Comparison of ENCODE assay signal across 21 cellular contexts in the genomic region with DNA sequence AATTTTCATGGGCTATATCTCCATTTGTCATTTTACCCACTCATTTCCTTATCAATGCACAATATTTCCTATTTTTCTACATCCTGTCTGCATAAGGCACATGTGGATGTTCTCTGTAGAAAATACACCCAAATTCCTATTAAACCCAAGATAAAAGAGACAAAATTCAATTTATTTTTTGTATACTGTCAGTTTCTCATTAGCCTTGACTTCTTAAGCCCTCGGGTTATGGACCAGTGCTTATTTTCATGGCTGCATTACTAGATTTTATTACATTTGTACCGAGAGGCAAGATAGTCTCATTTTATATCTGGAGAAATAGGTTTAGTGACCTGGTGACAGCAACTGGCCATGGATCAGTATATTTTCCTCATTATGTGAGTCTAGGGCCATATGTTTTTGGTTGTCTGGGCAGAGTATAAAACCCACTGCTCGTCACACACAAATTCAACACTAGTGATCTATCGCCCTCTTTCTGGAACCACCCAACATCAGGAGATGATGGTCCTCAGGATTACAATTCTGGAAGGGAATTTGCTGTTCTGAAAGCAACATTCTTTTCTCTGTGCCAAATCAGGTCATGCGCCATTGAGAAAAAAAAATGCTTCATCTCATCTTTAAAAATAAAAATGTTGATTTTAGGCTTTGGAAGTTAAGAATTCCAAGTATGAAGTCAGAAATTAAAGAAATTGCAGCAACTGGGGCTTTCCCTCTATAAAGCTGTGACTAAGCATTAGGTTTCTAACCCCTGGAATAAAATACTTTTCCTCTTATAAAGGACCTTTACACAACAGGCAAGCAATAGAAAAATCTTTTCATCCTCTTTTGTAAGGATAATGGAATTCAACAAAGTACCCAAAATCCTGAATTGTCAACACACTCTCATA.
A peak's percentile ranks its signal among the peaks of the same experiment; 100 is the strongest.
DNase-seq lines count a peak whose midpoint lies in the region; TF ChIP-seq lines count a peak whose summit lies in the region.
"Had no signal": no experiment of that assay in that cellular context is flagged by ENCODE, and none has a peak within 500 bp of the region (broad histone marks: within the 10 kb centered on the region; RNA-seq: fewer than 3 reads in every experiment).

No MANE protein-coding gene starts in this region.

- H3F3A ChIP-seq in PC-9 (ENCODE audit: insufficient read depth, low read depth) = no peaks in the 10 kb centered on the region

- no peaks in the 10 kb centered on the region for H4K20me1 ChIP-seq in PC-9 (ENCODE audit: insufficient read depth)

- no peak for TF ChIP-seq POLR2A in adrenal gland (IDR thresholded peaks at IDR 0.05)

- POLR2A ChIA-PET in PC-9 (lab: Charles Lee; ENCODE audit: unreplicated experiment) = no interaction called here

- CTCF ChIA-PET in PC-9 (lab: Charles Lee) = no interaction called here

- H2AFZ ChIP-seq in PC-9 = no peak overlapping the region

- H3K9me2 ChIP-seq in PC-9 (ENCODE audit: insufficient read depth) = no peaks in the 10 kb centered on the region

- H3K79me2 ChIP-seq in PC-9 (ENCODE audit: low read depth) = no peaks in the 10 kb centered on the region

- no peaks in the 10 kb centered on the region for H3K9me3 ChIP-seq in PC-9 (ENCODE audit: insufficient read depth, low read depth)
- H3K9me3 ChIP-seq in adrenal gland (replicated peaks in 1 of 3) = no peaks in the 10 kb centered on the region
- H3K9me3 ChIP-seq: mucosa of descending colon, upper lobe of left lung had no signal

- H3K4me1 ChIP-seq in PC-9 (replicated peaks; ENCODE audit: insufficient read depth) (no peaks in the 10 kb centered on the region), adrenal gland (replicated peaks in 1 of 2) (no peaks in the 10 kb centered on the region)
- H3K4me1 ChIP-seq: upper lobe of left lung had no signal

- no peak overlapping the region for H3K27ac ChIP-seq in PC-9
- H3K27ac ChIP-seq in adrenal gland = no peak overlapping the region
- H3K27ac ChIP-seq: skin epidermis, upper lobe of left lung had no signal

- H3K4me3 ChIP-seq in fibroblast of the aortic adventitia (ENCODE audit: low read depth, low read length) (no peak overlapping the region), skeletal muscle cell (ENCODE audit: low read depth, low read length) (no peak overlapping the region), PC-9 (no peak overlapping the region), adrenal gland (no peak overlapping the region)
- H3K4me3 ChIP-seq: mucosa of descending colon, skin epidermis, upper lobe of left lung had no signal

- no peak overlapping the region for H3K4me2 ChIP-seq in PC-9

- no peak for TF ChIP-seq CTCF in fibroblast of the aortic adventitia (IDR thresholded peaks at IDR 0.05; ENCODE audit: insufficient read depth, low read length)
- TF ChIP-seq CTCF in PC-9 (conservative IDR thresholded peaks at IDR 0.05) = no peak
- TF ChIP-seq CTCF in adrenal gland (IDR thresholded peaks at IDR 0.05) = no peak

- DNase-seq in Daoy (ENCODE audit: low read depth) (peak; percentile 33), RPMI7951 (ENCODE audit: low read depth) (peak; percentile 3), fibroblast of the aortic adventitia (ENCODE audit: low read depth) (peak; percentile 3), skeletal muscle cell (ENCODE audit: low read depth) (peak; percentile 19), PC-9 (no peak), NCI-H2107 treated with DMSO at 0.1 percent for 48 hours (lab: John Stamatoyannopoulos, UW; ENCODE audit: unreplicated experiment) (no peak), adrenal gland (no peak)
- DNase-seq in activated CD4-positive, alpha-beta T cell treated with anti-CD3 and anti-CD28 coated beads for 1 hour = no peak
- DNase-seq: activated CD4-positive, alpha-beta T cell treated with anti-CD3 and anti-CD28 coated beads for 48 hours; activated CD8-positive, alpha-beta memory T cell treated with anti-CD3 and anti-CD28 coated beads, Interleukin-2, amount 10 ng/mL, durations not matched to agents 7 days and 5 days; activated naive CD8-positive, alpha-beta T cell treated with anti-CD3 and anti-CD28 coated beads for 36 hours; dermis blood vessel endothelial cell; glutamatergic neuron; left ventricle myocardium superior; mucosa of descending colon; NCI-H1930; OCI-M1; posterior cingulate gyrus; SIG-M5; upper lobe of left lung had no signal

- peaks cover 12% of the 10 kb centered on the region for H3K27me3 ChIP-seq in PC-9 (ENCODE audit: insufficient read depth, low read depth)
- H3K27me3 ChIP-seq in adrenal gland = no peaks in the 10 kb centered on the region
- H3K27me3 ChIP-seq: upper lobe of left lung had no signal

- intact Hi-C loops in PC-9 (cut with micrococcal nuclease; ENCODE audit: unreplicated experiment) (no loop called here), adrenal gland (cut with DNase I) (no loop called here)

- H3K36me3 ChIP-seq in PC-9 (ENCODE audit: low read depth) (no peaks in the 10 kb centered on the region), adrenal gland (replicated peaks in 1 of 2) (no peaks in the 10 kb centered on the region)
- H3K36me3 ChIP-seq: upper lobe of left lung had no signal

- WGBS in adrenal gland, 4 donors = 73 to 82% (median 77%) methylated on average over 5 of the region's 5 CpGs

- no TSS peak for BruUV-seq in PC-9 (replicated peaks; lab: Mats Ljungman, UMichigan)

Comparison
In these comparisons a context has a peak if more than half of its experiments do, and no peak if none do; other contexts are left out.
1. DNase-seq: peak in Daoy (single experiment), RPMI7951 (single experiment), fibroblast of the aortic adventitia (single experiment) and skeletal muscle cell (single experiment); none in activated CD4-positive, alpha-beta T cell treated with anti-CD3 and anti-CD28 coated beads for 1 hour (single experiment), PC-9 (0 of 2), NCI-H2107 treated with DMSO at 0.1 percent for 48 hours (single experiment) and adrenal gland (0 of 7).